ENCODE assay signal across 1 cellular context in the genomic region with DNA sequence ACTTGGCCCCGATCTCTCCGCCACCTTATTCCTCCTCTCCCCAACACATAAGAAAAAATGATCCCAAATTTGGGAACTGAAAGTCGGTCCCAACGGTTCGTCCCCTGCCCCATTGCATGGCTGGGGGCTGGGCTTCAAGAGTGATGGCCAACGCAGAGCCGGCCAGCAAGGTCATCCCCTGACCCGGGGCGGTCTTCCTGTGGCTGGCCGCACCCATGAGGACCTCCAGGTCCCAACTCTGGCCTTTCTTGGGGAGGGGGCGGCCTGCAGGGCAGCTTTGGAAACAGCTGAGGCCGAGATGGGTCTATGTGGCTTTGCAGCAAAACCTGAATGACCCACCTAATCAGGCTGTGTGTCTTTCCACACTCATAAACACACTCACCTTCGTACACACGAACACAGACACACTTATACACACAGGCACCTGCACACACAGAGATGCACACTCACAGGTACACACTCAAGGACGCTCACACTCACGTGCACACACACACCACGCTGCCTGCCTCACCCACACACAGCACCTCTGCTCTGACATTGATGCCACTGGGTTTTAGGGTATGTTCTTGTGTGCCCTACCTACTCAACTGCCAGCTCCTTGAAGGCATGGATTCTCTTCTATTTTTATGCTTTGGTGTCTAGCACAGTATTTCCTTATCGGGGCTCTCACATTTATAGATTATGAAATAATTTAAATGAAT.
TF ChIP-seq lines count a peak whose summit lies in the region.

No MANE protein-coding gene starts in this region.

TF ChIP-seq in SK-N-SH treated with all-trans-retinoic acid at 6 μM for 48 hours, 23 proteins besides CTCF, POLR2A, EP300 and RAD21 (continued from another document):
- TF ChIP-seq, protein P1, sequence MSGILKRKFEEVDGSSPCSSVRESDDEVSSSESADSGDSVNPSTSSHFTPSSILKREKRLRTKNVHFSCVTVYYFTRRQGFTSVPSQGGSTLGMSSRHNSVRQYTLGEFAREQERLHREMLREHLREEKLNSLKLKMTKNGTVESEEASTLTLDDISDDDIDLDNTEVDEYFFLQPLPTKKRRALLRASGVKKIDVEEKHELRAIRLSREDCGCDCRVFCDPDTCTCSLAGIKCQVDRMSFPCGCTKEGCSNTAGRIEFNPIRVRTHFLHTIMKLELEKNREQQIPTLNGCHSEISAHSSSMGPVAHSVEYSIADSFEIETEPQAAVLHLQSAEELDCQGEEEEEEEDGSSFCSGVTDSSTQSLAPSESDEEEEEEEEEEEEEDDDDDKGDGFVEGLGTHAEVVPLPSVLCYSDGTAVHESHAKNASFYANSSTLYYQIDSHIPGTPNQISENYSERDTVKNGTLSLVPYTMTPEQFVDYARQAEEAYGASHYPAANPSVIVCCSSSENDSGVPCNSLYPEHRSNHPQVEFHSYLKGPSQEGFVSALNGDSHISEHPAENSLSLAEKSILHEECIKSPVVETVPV (CRISPR knock-in tag; IDR thresholded peaks at IDR 0.05) = no peak
- TF ChIP-seq, protein P2, sequence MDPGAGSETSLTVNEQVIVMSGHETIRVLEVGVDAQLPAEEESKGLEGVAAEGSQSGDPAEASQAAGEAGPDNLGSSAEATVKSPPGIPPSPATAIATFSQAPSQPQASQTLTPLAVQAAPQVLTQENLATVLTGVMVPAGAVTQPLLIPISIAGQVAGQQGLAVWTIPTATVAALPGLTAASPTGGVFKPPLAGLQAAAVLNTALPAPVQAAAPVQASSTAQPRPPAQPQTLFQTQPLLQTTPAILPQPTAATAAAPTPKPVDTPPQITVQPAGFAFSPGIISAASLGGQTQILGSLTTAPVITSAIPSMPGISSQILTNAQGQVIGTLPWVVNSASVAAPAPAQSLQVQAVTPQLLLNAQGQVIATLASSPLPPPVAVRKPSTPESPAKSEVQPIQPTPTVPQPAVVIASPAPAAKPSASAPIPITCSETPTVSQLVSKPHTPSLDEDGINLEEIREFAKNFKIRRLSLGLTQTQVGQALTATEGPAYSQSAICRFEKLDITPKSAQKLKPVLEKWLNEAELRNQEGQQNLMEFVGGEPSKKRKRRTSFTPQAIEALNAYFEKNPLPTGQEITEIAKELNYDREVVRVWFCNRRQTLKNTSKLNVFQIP (CRISPR knock-in tag; IDR thresholded peaks at IDR 0.05; ENCODE audit: borderline replicate concordance, low read depth) = no peak
- TF ChIP-seq TOX (CRISPR knock-in tag; IDR thresholded peaks at IDR 0.05; ENCODE audit: borderline replicate concordance) (no peak), ZNF8 (CRISPR knock-in tag; IDR thresholded peaks at IDR 0.05) (no peak), RARB (CRISPR knock-in tag; IDR thresholded peaks at IDR 0.05) (no peak), ZC3H10 (CRISPR knock-in tag; IDR thresholded peaks at IDR 0.05) (no peak), ZFP30 (CRISPR knock-in tag; IDR thresholded peaks at IDR 0.05) (no peak), BACH2 (CRISPR knock-in tag; IDR thresholded peaks at IDR 0.05; ENCODE audit: borderline replicate concordance) (no peak)
TF ChIP-seq in SK-N-SH treated with all-trans-retinoic acid at 6 μM for 48 hours: peak in this region for 0.
